In genomic region chr15:47409601-47410000, GRCh38 we compare ENCODE assay signal across 24 cellular contexts.
DNase-seq lines count a peak whose midpoint lies in the region; TF ChIP-seq lines count a peak whose summit lies in the region.
"Had no signal": no experiment of that assay in that cellular context is flagged by ENCODE, and none has a peak within 500 bp of the region (broad histone marks: within the 10 kb centered on the region; RNA-seq: fewer than 3 reads in every experiment).

No MANE protein-coding gene starts in this region.

- POLR2A ChIA-PET in SK-N-SH (lab: Yijun Ruan, JAX): interaction anchor here (1.1 kb wide), 1 partner anchor 308 kb away, joined by 3 read pairs; the partner anchor contains the start of gene SEMA6D

- peaks cover 9 to 14% of the 10 kb centered on the region in 2 donors for H3K4me1 ChIP-seq in ascending aorta
- H3K4me1 ChIP-seq in SK-N-SH (ENCODE audit: control insufficient read depth in 1 of 2, insufficient read depth in 2 of 2, low read depth in 1 of 2, low read length in 1 of 2): peaks cover 16 to 24% of the 10 kb centered on the region in 2 experiments; a peak in 3 of 4 replicates
- H3K4me1 ChIP-seq: suprapubic skin had no signal

- TF ChIP-seq CTCF in ascending aorta (IDR thresholded peaks at IDR 0.05) (no peak), fibroblast of the aortic adventitia (IDR thresholded peaks at IDR 0.05; ENCODE audit: insufficient read depth, low read length) (no peak), SK-N-SH (IDR thresholded peaks at IDR 0.05) (no peak)

- H2AFZ ChIP-seq in SK-N-SH (ENCODE audit: low read depth): no peak overlapping the region

- H3K36me3 ChIP-seq in ascending aorta (no peaks in the 10 kb centered on the region), SK-N-SH (replicated peaks in 1 of 2; ENCODE audit: control insufficient read depth in 1 of 2, insufficient read depth in 2 of 2, low read length in 1 of 2) (no peaks in the 10 kb centered on the region)
- H3K36me3 ChIP-seq: sigmoid colon, suprapubic skin had no signal

- H3K4me3 ChIP-seq in ascending aorta (no peak overlapping the region), fibroblast of the aortic adventitia (ENCODE audit: low read depth, low read length) (no peak overlapping the region), SK-N-SH (ENCODE audit: low read depth in 2 of 2, low read length in 1 of 2) (no peak overlapping the region)
- H3K4me3 ChIP-seq: sigmoid colon, suprapubic skin had no signal

- H3K27ac ChIP-seq in ascending aorta (peak overlapping the region; percentile 47 to 52), SK-N-SH (ENCODE audit: low read depth in 2 of 2, low read length in 1 of 2) (no peak overlapping the region)
- H3K27ac ChIP-seq: suprapubic skin had no signal

- TF ChIP-seq EP300 in SK-N-SH (IDR thresholded peaks at IDR 0.05; ENCODE audit: borderline replicate concordance in 1 of 2, low read depth in 1 of 2, low read length in 1 of 2): no peak

- no peak for TF ChIP-seq RAD21 in SK-N-SH (IDR thresholded peaks at IDR 0.05; ENCODE audit: low read length)

- no peaks in the 10 kb centered on the region for H3K79me2 ChIP-seq in SK-N-SH (ENCODE audit: insufficient read depth)

- DNase-seq in NCI-H82 (lab: John Stamatoyannopoulos, UW) (peak; percentile 27), NCI-H82 treated with DMSO at 0.1 percent for 48 hours (lab: John Stamatoyannopoulos, UW; ENCODE audit: unreplicated experiment) (no peak), ascending aorta (ENCODE audit: low spot score in 2 of 2) (no peak), fibroblast of the aortic adventitia (ENCODE audit: low read depth) (peak; percentile 72), NCI-H187 (lab: John Stamatoyannopoulos, UW) (no peak), NCI-H510A treated with DMSO at 0.1 percent for 48 hours (lab: John Stamatoyannopoulos, UW) (no peak), SK-N-SH (no peak), midbrain (lab: John Stamatoyannopoulos, UW) (no peak)
- DNase-seq: 8988T; activated CD4-positive, alpha-beta T cell treated with anti-CD3 and anti-CD28 coated beads for 36 hours; activated effector memory CD4-positive, alpha-beta T cell treated with anti-CD3 and anti-CD28 coated beads, Interleukin-2, amount 50 U/mL, for 16 hours; activated naive CD8-positive, alpha-beta T cell treated with anti-CD3 and anti-CD28 coated beads, Interleukin-2, amount 10 ng/mL, durations not matched to agents 7 days and 5 days; activated T-cell treated with anti-CD3 and anti-CD28 coated beads for 4 hours; AML-193; CD8-positive, alpha-beta T cell; naive B cell; NCI-H1092 treated with DMSO at 0.1 percent for 48 hours; NCI-H2029; NCI-H345; NCI-H774; sigmoid colon; stimulated activated CD4-positive, alpha-beta T cell treated with anti-CD3 and anti-CD28 coated beads, Interleukin-15, amount 100 ng/mL, for 24 hours; stimulated activated naive B cell treated with anti-CD40 and anti-IgM and Interleukin-4, amounts not matched to agents 10 μg/mL and 1 μg/mL and 100 μg/mL, for 72 hours had no signal

- no peaks in the 10 kb centered on the region for H3F3A ChIP-seq in SK-N-SH (replicated peaks; ENCODE audit: insufficient read depth)

- H3K9me2 ChIP-seq in SK-N-SH: no peaks in the 10 kb centered on the region

- no peak overlapping the region for H3K9ac ChIP-seq in SK-N-SH

- no peaks in the 10 kb centered on the region for H4K20me1 ChIP-seq in SK-N-SH (ENCODE audit: insufficient read depth)

- H3K27me3 ChIP-seq in ascending aorta (no peaks in the 10 kb centered on the region), SK-N-SH (ENCODE audit: insufficient read depth) (no peaks in the 10 kb centered on the region)
- H3K27me3 ChIP-seq: sigmoid colon, suprapubic skin had no signal

- CTCF ChIA-PET in SK-N-SH (lab: Yijun Ruan, JAX): interaction anchor here (0.7 to 1.1 kb wide), 2 partner anchors 31 to 108 kb away, joined by 3 read pairs; no protein-coding TSS in a partner anchor

- 28% methylated on average over 2 of the region's 2 CpGs for WGBS in SK-N-SH (ENCODE audit: low lambda C conversion rate)

- intact Hi-C loops in ascending aorta (cut with DNase I): no loop called here

- no peaks in the 10 kb centered on the region for H3K9me3 ChIP-seq in ascending aorta
- H3K9me3 ChIP-seq in SK-N-SH: no peaks in the 10 kb centered on the region
- H3K9me3 ChIP-seq: sigmoid colon, suprapubic skin had no signal

- H3K4me2 ChIP-seq in SK-N-SH: no peak overlapping the region

TF ChIP-seq in SK-N-SH, 30 proteins besides CTCF, POLR2A, EP300 and RAD21:
- TF ChIP-seq NRF1 (IDR thresholded peaks at IDR 0.05; ENCODE audit: low read depth, low read length) (no peak), ELF1 (IDR thresholded peaks at IDR 0.05) (no peak), TCF12 (IDR thresholded peaks at IDR 0.05) (no peak), MAX (IDR thresholded peaks at IDR 0.05; ENCODE audit: low read depth) (no peak), FOXJ3 (CRISPR knock-in tag; IDR thresholded peaks at IDR 0.05) (no peak), GABPA (IDR thresholded peaks at IDR 0.05; ENCODE audit: low read depth) (no peak), GATA2 (CRISPR knock-in tag; IDR thresholded peaks at IDR 0.05) (no peak)

Comparison
In these comparisons a context has a peak if more than half of its experiments do, and no peak if none do; other contexts are left out.
1. DNase-seq: peak in NCI-H82 (single experiment) and fibroblast of the aortic adventitia (single experiment); none in NCI-H82 treated with DMSO at 0.1 percent for 48 hours (single experiment), ascending aorta (0 of 2), NCI-H187 (0 of 2), NCI-H510A treated with DMSO at 0.1 percent for 48 hours (single experiment), SK-N-SH (single experiment) and midbrain (single experiment).
2. H3K27ac ChIP-seq: peak in ascending aorta (2 of 2); none in SK-N-SH (0 of 2).